In genomic region chr19:18023596-18024212, GRCh38 we compare ENCODE assay signal across 8 cellular contexts. TPM values are rescaled to one million over a fixed set of nuclear protein-coding genes. Genes with fewer than 3 reads are reported as not detected.
DNase-seq lines count a peak whose midpoint lies in the region; ATAC-seq and TF ChIP-seq lines count a peak whose summit lies in the region.

No MANE protein-coding gene starts in this region.

- H3K36me3 ChIP-seq in breast epithelium (no peaks in the 10 kb centered on the region), gastrocnemius medialis (no peaks in the 10 kb centered on the region)

- peak in 1 of 2 donors; percentile 78 for DNase-seq in breast epithelium (ENCODE audit: low spot score in 2 of 2)
- DNase-seq in MCF 10A (ENCODE audit: unreplicated experiment): no peak
- DNase-seq in activated CD8-positive, alpha-beta memory T cell treated with anti-CD3 and anti-CD28 coated beads, Interleukin-2, amount 50 U/mL, for 4 hours: peak; percentile 57
- peak; percentile 84 for DNase-seq in fibroblast of pulmonary artery (ENCODE audit: low read depth)
- peak; percentile 91 to 92 for DNase-seq in gastrocnemius medialis
- no peak for DNase-seq in iPS-NIHi7 (ENCODE audit: extremely low spot score)
- no peak for DNase-seq in NCI-H187 treated with DMSO at 0.1 percent for 48 hours (lab: John Stamatoyannopoulos, UW)

- no peak overlapping the region for H3K27ac Mint-ChIP-seq in MCF 10A (ENCODE audit: low read depth, unreplicated experiment)

- ATAC-seq in gastrocnemius medialis: peak; percentile 2 to 9
- no peak for ATAC-seq in GM21515 (IDR thresholded peaks at IDR 0.05; ENCODE audit: unreplicated experiment)

- H3K36me3 Mint-ChIP-seq in MCF 10A (ENCODE audit: insufficient read depth, unreplicated experiment): peaks cover 8% of the 10 kb centered on the region

- H3K9me3 Mint-ChIP-seq in MCF 10A (ENCODE audit: unreplicated experiment): no peaks in the 10 kb centered on the region

- H3K4me1 ChIP-seq in breast epithelium: peaks cover 18 to 26% of the 10 kb centered on the region in 2 donors
- peaks cover 43 to 56% of the 10 kb centered on the region in 2 donors for H3K4me1 ChIP-seq in gastrocnemius medialis

- no TSS peak for BruUV-seq in MCF 10A (replicated peaks; lab: Mats Ljungman, UMichigan)

- no peak overlapping the region for H3K4me3 Mint-ChIP-seq in MCF 10A (ENCODE audit: unreplicated experiment)

- CTCF ChIA-PET in MCF 10A (lab: Yijun Ruan, JAX): no interaction called here

- H3K9me3 ChIP-seq in breast epithelium (no peaks in the 10 kb centered on the region), gastrocnemius medialis (no peaks in the 10 kb centered on the region)

- no peak for TF ChIP-seq CTCF in breast epithelium (IDR thresholded peaks at IDR 0.05)
- TF ChIP-seq CTCF in MCF 10A (IDR thresholded peaks at IDR 0.05; ENCODE audit: unreplicated experiment): no peak
- no peak for TF ChIP-seq CTCF in fibroblast of pulmonary artery (IDR thresholded peaks at IDR 0.05; ENCODE audit: low read length, missing control alignments)
- TF ChIP-seq CTCF in gastrocnemius medialis (IDR thresholded peaks at IDR 0.05 in 4 of 5, conservative IDR thresholded peaks at IDR 0.05 in 1 of 5): no peak

- intact Hi-C loops in breast epithelium (cut with DNase I; ENCODE audit: low total_unique reads): no loop called here
- intact Hi-C loops in MCF 10A (cut with micrococcal nuclease): no loop called here
- intact Hi-C loops in gastrocnemius medialis (cut with DNase I; ENCODE audit: low total_unique reads): loop anchor here (5.0 to 10.0 kb wide), 3 partner anchors 259 to 1556 kb away; partner anchors contain the start of genes JUND and SLC25A42

- peak overlapping the region; percentile 86 to 96 for H3K27ac ChIP-seq in breast epithelium
- peak overlapping the region; percentile 89 to 100 (median 95) for H3K27ac ChIP-seq in gastrocnemius medialis

- H3K27me3 Mint-ChIP-seq in MCF 10A (ENCODE audit: insufficient read depth, unreplicated experiment): no peaks in the 10 kb centered on the region

- POLR2A ChIA-PET in MCF 10A (lab: Yijun Ruan, JAX): no interaction called here

- no peaks in the 10 kb centered on the region for H3K27me3 ChIP-seq in breast epithelium
- no peaks in the 10 kb centered on the region for H3K27me3 ChIP-seq in gastrocnemius medialis

- H3K4me3 ChIP-seq in breast epithelium: no peak overlapping the region
- no peak overlapping the region for H3K4me3 ChIP-seq in fibroblast of pulmonary artery (replicated peaks; ENCODE audit: low read depth, low read length)
- peak overlapping the region; percentile 41 to 58 (median 50) for H3K4me3 ChIP-seq in gastrocnemius medialis

- H3K4me1 Mint-ChIP-seq in MCF 10A (ENCODE audit: insufficient read depth, unreplicated experiment): peaks cover 33% of the 10 kb centered on the region

- TF ChIP-seq POLR2A in breast epithelium (IDR thresholded peaks at IDR 0.05) (no peak), gastrocnemius medialis (IDR thresholded peaks at IDR 0.05) (peak in 1 of 2 donors; percentile 62)

- in situ Hi-C loops in gastrocnemius medialis (cut with MboI; ENCODE audit: low sequenced_read_pairs in 4 of 4): no loop called here

RNA-seq across cellular contexts. Expression of gene ARRDC2, which starts 15.7 kb away (rescaled TPM):
- total RNA-seq in breast epithelium (10 to 100 TPM; 49.4 to 89.3 (median 53.4) TPM), MCF 10A (2022) (14.1 and 18.8 TPM in 2 replicates), gastrocnemius medialis (100 to 1,000 TPM; 476 to 810 (median 543) TPM)

RNA-seq across cellular contexts. Expression of gene KCNN1, which starts 56.8 kb away (rescaled TPM):
- under 1 TPM in 2 of 3 donors, not detected in 1; 0.33 to 0.59 TPM for total RNA-seq in breast epithelium
- not detected in 2 replicates for total RNA-seq in MCF 10A (2022)
- not detected for total RNA-seq in gastrocnemius medialis

Comparison
In these comparisons a context has a peak if more than half of its experiments do, and no peak if none do; other contexts are left out.
1. DNase-seq: peak in activated CD8-positive, alpha-beta memory T cell treated with anti-CD3 and anti-CD28 coated beads, Interleukin-2, amount 50 U/mL, for 4 hours (single experiment), fibroblast of pulmonary artery (single experiment) and gastrocnemius medialis (2 of 2); none in MCF 10A (single experiment), iPS-NIHi7 (single experiment) and NCI-H187 treated with DMSO at 0.1 percent for 48 hours (single experiment).
2. H3K4me3 ChIP-seq: peak in gastrocnemius medialis (4 of 4); none in breast epithelium (0 of 3) and fibroblast of pulmonary artery (single experiment).
3. RNA of gene ARRDC2, which starts 15.7 kb away (total RNA-seq): 476 to 810 TPM in gastrocnemius medialis; 49.4 to 89.3 TPM in breast epithelium and 14.1 to 18.8 TPM in MCF 10A; every median in the first group is over 4 times any median in the second.